Comparison of ENCODE assay signal across 20 cellular contexts in genomic region chr7:121187676-121188075, GRCh38.
DNase-seq lines count a peak whose midpoint lies in the region; FAIRE-seq and TF ChIP-seq lines count a peak whose summit lies in the region.
"Had no signal": no experiment of that assay in that cellular context is flagged by ENCODE, and none has a peak within 500 bp of the region (broad histone marks: within the 10 kb centered on the region; RNA-seq: fewer than 3 reads in every experiment).

No MANE protein-coding gene starts in this region.

- H3K27me3 Mint-ChIP-seq in MCF 10A (ENCODE audit: insufficient read depth, unreplicated experiment), result peaks cover 13% of the 10 kb centered on the region
- H3K27me3 Mint-ChIP-seq: dendritic cell treated with granulocyte-macrophage colony-stimulating factor and Interleukin-4, amounts not matched to agents 40 ng/mL and 50 ng/mL, for 4 days had no signal

- TF ChIP-seq CTCF in MCF 10A (IDR thresholded peaks at IDR 0.05; ENCODE audit: unreplicated experiment) (no peak), mammary epithelial cell (conservative IDR thresholded peaks at IDR 0.05 in 1 of 2, IDR thresholded peaks at IDR 0.05 in 1 of 2; ENCODE audit: extremely low read depth in 1 of 2, insufficient read depth in 1 of 2, low read depth in 1 of 2, low read length in 2 of 2) (no peak)

- CTCF ChIA-PET in MCF 10A (lab: Yijun Ruan, JAX), result no interaction called here
- CTCF ChIA-PET in mammary epithelial cell (lab: Charles Lee; ENCODE audit: low non-redundant PET), result no interaction called here

- POLR2A ChIA-PET in MCF 10A (lab: Yijun Ruan, JAX), result no interaction called here

- H3K27ac Mint-ChIP-seq in MCF 10A (ENCODE audit: low read depth, unreplicated experiment), result no peak overlapping the region
- H3K27ac Mint-ChIP-seq: dendritic cell treated with granulocyte-macrophage colony-stimulating factor and Interleukin-4, amounts not matched to agents 40 ng/mL and 50 ng/mL, for 4 days; nephron progenitor cell had no signal

- no peaks in the 10 kb centered on the region for H3K36me3 Mint-ChIP-seq in MCF 10A (ENCODE audit: insufficient read depth, unreplicated experiment)

- TF ChIP-seq POLR2A in GM12892 (IDR thresholded peaks at IDR 0.05; ENCODE audit: low read depth, low read length), result no peak

- intact Hi-C loops in MCF 10A (cut with micrococcal nuclease) (no loop called here), mammary epithelial cell (cut with micrococcal nuclease) (no loop called here)

- BruUV-seq in MCF 10A (replicated peaks; lab: Mats Ljungman, UMichigan) (no TSS peak), mammary epithelial cell (replicated peaks; lab: Mats Ljungman, UMichigan) (no TSS peak)

- H3K27me3 ChIP-seq in mammary epithelial cell (ENCODE audit: insufficient read depth, low read length), result no peaks in the 10 kb centered on the region
- H3K27me3 ChIP-seq: ascending aorta, esophagus muscularis mucosa, testis had no signal

- H3K4me1 ChIP-seq in mammary epithelial cell (ENCODE audit: insufficient read depth, low read length), result no peaks in the 10 kb centered on the region
- H3K4me1 ChIP-seq: ascending aorta, lower lobe of right lung, testis had no signal

- no peak overlapping the region for H3K27ac ChIP-seq in mammary epithelial cell (ENCODE audit: insufficient read depth, low read depth, low read length)
- H3K27ac ChIP-seq: ascending aorta, esophagus muscularis mucosa, lower lobe of right lung, testis had no signal

- H3K79me2 ChIP-seq in mammary epithelial cell (ENCODE audit: insufficient read depth, low read length), result no peaks in the 10 kb centered on the region

- peaks cover 6% of the 10 kb centered on the region for H3K4me1 Mint-ChIP-seq in MCF 10A (ENCODE audit: insufficient read depth, unreplicated experiment)
- H3K4me1 Mint-ChIP-seq: nephron progenitor cell had no signal

- no peak overlapping the region for H3K4me3 Mint-ChIP-seq in MCF 10A (ENCODE audit: unreplicated experiment)
- H3K4me3 Mint-ChIP-seq: dendritic cell treated with granulocyte-macrophage colony-stimulating factor and Interleukin-4, amounts not matched to agents 40 ng/mL and 50 ng/mL, for 4 days; nephron progenitor cell had no signal

- H3K9me3 ChIP-seq in mammary epithelial cell (replicated peaks; ENCODE audit: insufficient read depth, low read length), result no peaks in the 10 kb centered on the region
- H3K9me3 ChIP-seq: ascending aorta, esophagus muscularis mucosa, lower lobe of right lung, testis had no signal

- FAIRE-seq in RCC 7860 (lab: Jason Lieb, UNC) (peak; percentile 48), GM12892 (lab: Jason Lieb, UNC) (no peak)
- FAIRE-seq: H54 had no signal

- no peak overlapping the region for H2AFZ ChIP-seq in mammary epithelial cell (ENCODE audit: low read depth, low read length)

- no peaks in the 10 kb centered on the region for H3K9me3 Mint-ChIP-seq in MCF 10A (ENCODE audit: unreplicated experiment)
- H3K9me3 Mint-ChIP-seq: nephron progenitor cell had no signal

- H3K36me3 ChIP-seq in mammary epithelial cell (ENCODE audit: insufficient read depth, low read length), result no peaks in the 10 kb centered on the region
- H3K36me3 ChIP-seq: ascending aorta, esophagus muscularis mucosa, lower lobe of right lung had no signal

- H3K4me3 ChIP-seq in mammary epithelial cell (replicated peaks in 1 of 3; ENCODE audit: insufficient read depth in 1 of 3, low read depth in 2 of 3, low read length in 3 of 3), result no peak overlapping the region
- H3K4me3 ChIP-seq: ascending aorta, esophagus muscularis mucosa, lower lobe of right lung, testis had no signal

- dilution Hi-C loops in mammary epithelial cell (cut with HindIII; ENCODE audit: low sequenced_read_pairs), result no loop called here

- H3K4me2 ChIP-seq in mammary epithelial cell (ENCODE audit: insufficient read depth, low read depth, low read length), result no peak overlapping the region

- peak; percentile 25 for DNase-seq in MCF 10A (ENCODE audit: unreplicated experiment)
- DNase-seq in mammary epithelial cell, result no peak
- no peak for DNase-seq in RCC 7860 (ENCODE audit: low spot score)
- DNase-seq in fibroblast of the conjunctiva (ENCODE audit: low read depth), result peak; percentile 32
- DNase-seq in GOT3 (lab: John Stamatoyannopoulos, UW), result no peak
- no peak for DNase-seq in activated gamma-delta T cell (lab: John Stamatoyannopoulos, UW)
- DNase-seq in GM12892 (ENCODE audit: insufficient read length), result no peak
- DNase-seq in NCI-H446 (lab: John Stamatoyannopoulos, UW), result no peak
- DNase-seq: activated CD4-positive, CD25-positive, alpha-beta regulatory T cell; activated effector memory CD4-positive, alpha-beta T cell treated with anti-CD3 and anti-CD28 coated beads, Interleukin-2, amount 50 U/mL, for 16 hours; lower lobe of right lung; NCI-H1436; NCI-H510A; nephron progenitor cell; retina; testis had no signal

- H3K9ac ChIP-seq in mammary epithelial cell (ENCODE audit: insufficient read depth, low read length), result no peak overlapping the region

- no peaks in the 10 kb centered on the region for H4K20me1 ChIP-seq in mammary epithelial cell (ENCODE audit: insufficient read depth, low read length)

- in situ Hi-C loops in mammary epithelial cell (cut with MboI; ENCODE audit: low sequenced_read_pairs in 2 of 2), result no loop called here

Comparison
In these comparisons a context has a peak if more than half of its experiments do, and no peak if none do; other contexts are left out.
1. DNase-seq: peak in MCF 10A (single experiment) and fibroblast of the conjunctiva (single experiment); none in mammary epithelial cell (single experiment), RCC 7860 (single experiment), GOT3 (single experiment), activated gamma-delta T cell (single experiment), GM12892 (single experiment) and NCI-H446 (0 of 2).